Comparison of ENCODE assay signal across 21 cellular contexts in the genomic region with DNA sequence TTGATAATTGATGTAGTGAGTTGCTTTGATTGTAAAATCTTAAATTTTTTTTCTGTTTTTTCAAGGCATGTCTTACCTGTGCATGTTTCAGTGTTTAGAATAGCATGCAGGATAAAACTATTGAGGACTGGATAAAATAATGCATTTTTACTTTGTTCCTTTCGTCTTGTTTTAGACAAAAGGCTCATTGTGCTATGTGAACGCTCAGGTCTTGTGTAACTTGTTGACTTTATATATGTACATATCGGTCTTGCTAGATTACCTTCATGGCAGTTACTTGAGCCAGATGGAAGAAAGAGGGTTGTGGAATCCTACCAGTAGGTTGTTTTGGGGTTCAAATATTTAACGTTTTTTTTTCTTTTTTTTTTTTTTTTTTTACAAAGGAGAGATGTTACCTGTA. TPM values are rescaled to one million over a fixed set of nuclear protein-coding genes. Genes with fewer than 3 reads are reported as not detected.
DNase-seq lines count a peak whose midpoint lies in the region; ATAC-seq and TF ChIP-seq lines count a peak whose summit lies in the region.
"Had no signal": no experiment of that assay in that cellular context is flagged by ENCODE, and none has a peak within 500 bp of the region (broad histone marks: within the 10 kb centered on the region; RNA-seq: fewer than 3 reads in every experiment).

No MANE protein-coding gene starts in this region.

- no peaks in the 10 kb centered on the region for H3K9me3 ChIP-seq in ascending aorta
- H3K9me3 ChIP-seq: lower lobe of right lung had no signal

- ATAC-seq in left colon, result peak; percentile 74
- ATAC-seq: activated CD4-positive, CD25-positive, alpha-beta regulatory T cell treated with anti-CD3 and anti-CD28 coated beads, Interleukin-2, amount 50 U/mL, for 24 hours; activated CD8-positive, alpha-beta T cell treated with anti-CD3 and anti-CD28 coated beads, Interleukin-2, amount 10 ng/mL, durations not matched to agents 7 days and 5 days; activated T-cell treated with anti-CD3 and anti-CD28 coated beads, Interleukin-2, amount 50 U/mL, for 72 hours; CD8-positive, alpha-beta T cell; lower lobe of right lung had no signal

- H3K4me3 ChIP-seq in ascending aorta, result peak overlapping the region in 1 of 2 donors; percentile 95
- H3K4me3 ChIP-seq: lower lobe of right lung had no signal

- H3K27ac ChIP-seq in ascending aorta, result peak overlapping the region; percentile 95 to 98
- H3K27ac ChIP-seq in temporal lobe (ENCODE audit: low read depth, low read length), result peak overlapping the region; percentile 74
- H3K27ac ChIP-seq: lower lobe of right lung had no signal

- peaks cover 0 to 16% of the 10 kb centered on the region in 2 donors for H3K4me1 ChIP-seq in ascending aorta

- no peaks in the 10 kb centered on the region for H3K27me3 ChIP-seq in ascending aorta

- intact Hi-C loops in ascending aorta (cut with DNase I), result loop anchor here (2.0 kb wide), 1 partner anchor 359 kb away; no protein-coding TSS in a partner anchor
- intact Hi-C loops in left colon (cut with DNase I, micrococcal nuclease), result loop anchor here in 1 of 2 donors (10.0 kb wide), 1 partner anchor 145 kb away; no protein-coding TSS in a partner anchor

- peaks cover 0 to 6% of the 10 kb centered on the region in 2 donors for H3K36me3 ChIP-seq in ascending aorta

- TF ChIP-seq CTCF in ascending aorta (IDR thresholded peaks at IDR 0.05), result no peak

- peak; percentile 52 for DNase-seq in NCI-H2029 (lab: John Stamatoyannopoulos, UW)
- DNase-seq in ascending aorta (ENCODE audit: low spot score in 2 of 2), result no peak
- DNase-seq in left colon, result no peak
- DNase-seq in HPDE6-E6E7 (ENCODE audit: extremely low spot score), result no peak
- DNase-seq in activated CD4-positive, CD25-positive, alpha-beta regulatory T cell (lab: John Stamatoyannopoulos, UW), result no peak
- no peak for DNase-seq in T-helper 9 cell
- DNase-seq: activated CD8-positive, alpha-beta T cell treated with anti-CD3 and anti-CD28 coated beads, Interleukin-2, amount 10 ng/mL, durations not matched to agents 7 days and 5 days; activated naive CD4-positive, alpha-beta T cell treated with anti-CD3 and anti-CD28 coated beads, Interleukin-2, amount 50 U/mL, for 16 hours; activated T-cell treated with anti-CD3 and anti-CD28 coated beads, Interleukin-2, amount 50 U/mL, for 72 hours; CD8-positive, alpha-beta T cell; endodermal cell; immature natural killer cell; Karpas-422; lower lobe of right lung; NCI-H1930; nucleus accumbens; retina; stimulated activated CD4-positive, alpha-beta T cell treated with anti-CD3 and anti-CD28 coated beads, Interleukin-15, amount 100 ng/mL, for 24 hours; trophoblast cell had no signal

RNA-seq across cellular contexts. Expression of a gene that starts 7.0 kb away (rescaled TPM):
- total RNA-seq in ascending aorta, result 52.0 TPM
- total RNA-seq in left colon, result 10 to 100 TPM; 51.1 to 51.4 TPM
- 85.8 TPM for total RNA-seq in temporal lobe
